Comparison of ENCODE assay signal across 12 cellular contexts in the genomic region with DNA sequence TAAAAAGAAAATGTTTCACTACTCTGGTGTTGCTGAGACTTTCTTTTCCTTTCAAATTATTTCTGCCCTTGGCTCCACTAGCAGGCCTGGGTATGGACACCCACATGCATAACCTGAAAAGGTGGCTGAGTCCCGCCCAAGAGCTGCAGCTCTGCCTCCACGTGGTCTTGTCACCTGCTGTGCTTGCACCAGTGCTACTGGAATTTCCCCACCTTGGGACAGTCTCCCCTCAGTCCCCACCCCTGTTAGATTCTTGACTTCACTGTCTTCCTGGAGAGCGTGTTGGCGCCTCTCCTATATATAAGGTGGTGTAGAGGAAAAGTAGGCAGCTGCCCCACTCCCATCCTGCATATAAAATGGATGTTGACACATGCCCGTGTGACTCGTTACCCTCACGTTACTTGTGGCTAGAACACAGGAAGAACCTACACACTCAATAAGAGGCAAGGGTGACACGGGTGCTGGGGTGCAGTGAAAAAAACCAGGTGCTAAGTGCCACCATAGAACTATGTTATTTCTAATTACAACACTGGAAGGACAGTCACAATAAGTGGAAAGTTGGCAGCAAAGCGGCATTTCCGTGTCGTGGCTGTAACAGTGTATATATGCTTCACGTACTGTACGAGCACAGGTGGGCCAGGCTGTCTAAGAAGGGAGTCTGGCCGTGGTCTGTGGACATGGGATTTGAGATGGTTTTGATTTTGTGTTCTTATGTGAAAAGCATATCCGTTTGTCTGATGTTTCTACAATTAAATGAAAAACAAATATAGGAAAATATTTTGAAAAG.
DNase-seq lines count a peak whose midpoint lies in the region; ATAC-seq, FAIRE-seq and TF ChIP-seq lines count a peak whose summit lies in the region.
"Had no signal": no experiment of that assay in that cellular context is flagged by ENCODE, and none has a peak within 500 bp of the region (broad histone marks: within the 10 kb centered on the region; RNA-seq: fewer than 3 reads in every experiment).

No MANE protein-coding gene starts in this region.

- dilution Hi-C loops in mammary epithelial cell (cut with HindIII; ENCODE audit: low sequenced_read_pairs), result no loop called here

- H3K27ac ChIP-seq in mammary epithelial cell (ENCODE audit: insufficient read depth, low read depth, low read length), result no peak overlapping the region
- H3K27ac ChIP-seq in breast epithelium, result no peak overlapping the region
- H3K27ac ChIP-seq in OCI-LY1 (ENCODE audit: low read depth, low read length, poor library complexity, severe bottlenecking), result no peak overlapping the region
- no peak overlapping the region for H3K27ac ChIP-seq in K562 (ENCODE audit: extremely low read depth, low read depth, low read length)
- H3K27ac ChIP-seq in brain microvascular endothelial cell, result no peak overlapping the region

- DNase-seq in mammary epithelial cell (peak; percentile 41), breast epithelium (ENCODE audit: low spot score in 2 of 2) (no peak), K562 (ENCODE audit: extremely low read depth in 1 of 4, low spot score in 3 of 4) (no peak), posterior cingulate gyrus (no peak), brain microvascular endothelial cell (no peak)
- DNase-seq in stimulated activated effector memory CD8-positive, alpha-beta T cell treated with anti-CD3 and anti-CD28 coated beads, Interleukin-12 subunit alpha, Interleukin-12 subunit beta, amount 100 ng/mL, for 72 hours (ENCODE audit: low spot score in 2 of 2), result no peak
- DNase-seq: BE2C, NCI-H2029 treated with DMSO at 0.1 percent for 48 hours had no signal

- in situ Hi-C loops in mammary epithelial cell (cut with MboI; ENCODE audit: low sequenced_read_pairs in 2 of 2) (no loop called here), K562 (cut with MboI) (no loop called here), brain microvascular endothelial cell (cut with HindIII; ENCODE audit: low pct_ligation_motif_present, low sequenced_read_pairs) (no loop called here)

- POLR2A ChIA-PET in K562 (lab: Yijun Ruan, JAX), result no interaction called here

- no peaks in the 10 kb centered on the region for H3K9me1 ChIP-seq in K562 (ENCODE audit: control insufficient read depth, insufficient read depth, low read length)

- H3K27ac Mint-ChIP-seq in stimulated activated effector memory CD8-positive, alpha-beta T cell treated with anti-CD3 and anti-CD28 coated beads, Interleukin-12 subunit alpha, Interleukin-12 subunit beta, amount 100 ng/mL, for 72 hours, result no peak overlapping the region

- CTCF ChIA-PET in mammary epithelial cell (lab: Charles Lee; ENCODE audit: low non-redundant PET) (no interaction called here), K562 (lab: Yijun Ruan, JAX; ENCODE audit: low intra/inter-chr PET ratio) (no interaction called here)

- H3K4me2 ChIP-seq in mammary epithelial cell (ENCODE audit: insufficient read depth, low read depth, low read length) (no peak overlapping the region), OCI-LY1 (ENCODE audit: low read length) (peak overlapping the region; percentile 24; the same call in 1 of the 2 replicates), K562 (ENCODE audit: insufficient read depth, low read length) (no peak overlapping the region)

- H3K9ac ChIP-seq in mammary epithelial cell (ENCODE audit: insufficient read depth, low read length) (no peak overlapping the region), OCI-LY1 (ENCODE audit: low read length) (no peak overlapping the region), K562 (ENCODE audit: insufficient read depth in 1 of 2, low read depth in 2 of 2, low read length in 2 of 2) (no peak overlapping the region)

- no peaks in the 10 kb centered on the region for H3K9me3 ChIP-seq in mammary epithelial cell (replicated peaks; ENCODE audit: insufficient read depth, low read length)
- no peaks in the 10 kb centered on the region for H3K9me3 ChIP-seq in breast epithelium
- no peaks in the 10 kb centered on the region for H3K9me3 ChIP-seq in OCI-LY1 (ENCODE audit: low read length)
- H3K9me3 ChIP-seq in K562 (replicated peaks; ENCODE audit: control insufficient read depth, insufficient read depth, low read depth, low read length), result no peaks in the 10 kb centered on the region
- H3K9me3 ChIP-seq: BE2C had no signal

- H3K9me3 Mint-ChIP-seq in stimulated activated effector memory CD8-positive, alpha-beta T cell treated with anti-CD3 and anti-CD28 coated beads, Interleukin-12 subunit alpha, Interleukin-12 subunit beta, amount 100 ng/mL, for 72 hours, result no peaks in the 10 kb centered on the region

- H3K4me1 ChIP-seq in mammary epithelial cell (ENCODE audit: insufficient read depth, low read length), result peaks cover 24% of the 10 kb centered on the region
- H3K4me1 ChIP-seq in breast epithelium, result no peaks in the 10 kb centered on the region
- peaks cover 6% of the 10 kb centered on the region for H3K4me1 ChIP-seq in OCI-LY1 (ENCODE audit: insufficient read depth, low read length, severe bottlenecking)
- peaks cover 0 to 10% of the 10 kb centered on the region in 2 experiments; a peak in 1 of 5 replicates for H3K4me1 ChIP-seq in K562 (replicated peaks in 1 of 2; ENCODE audit: control insufficient read depth in 2 of 2, insufficient read depth in 2 of 2, low read length in 2 of 2)
- H3K4me1 ChIP-seq: BE2C had no signal

- H3K36me3 Mint-ChIP-seq in stimulated activated effector memory CD8-positive, alpha-beta T cell treated with anti-CD3 and anti-CD28 coated beads, Interleukin-12 subunit alpha, Interleukin-12 subunit beta, amount 100 ng/mL, for 72 hours, result peaks cover 8% of the 10 kb centered on the region

- BruUV-seq in mammary epithelial cell (replicated peaks; lab: Mats Ljungman, UMichigan) (no TSS peak), K562 (replicated peaks; lab: Mats Ljungman, UMichigan) (no TSS peak)

- intact Hi-C loops in mammary epithelial cell (cut with micrococcal nuclease), result loop anchor here (10.0 kb wide), 1 partner anchor 62 kb away; no protein-coding TSS in a partner anchor
- intact Hi-C loops in breast epithelium (cut with DNase I; ENCODE audit: low total_unique reads), result loop anchor here (5.0 kb wide), 1 partner anchor 841 kb away; no protein-coding TSS in a partner anchor
- intact Hi-C loops in K562 (cut with micrococcal nuclease), result loop anchor here (5.0 kb wide), 1 partner anchor 74 kb away; no protein-coding TSS in a partner anchor
- intact Hi-C loops in posterior cingulate gyrus (cut with DNase I), result no loop called here

- no peak for TF ChIP-seq EP300 in K562 (IDR thresholded peaks at IDR 0.05; ENCODE audit: low read length)

- no peak for TF ChIP-seq POLR2A in breast epithelium (IDR thresholded peaks at IDR 0.05)
- no peak for TF ChIP-seq POLR2A in K562 (conservative IDR thresholded peaks at IDR 0.05)

- no peaks in the 10 kb centered on the region for H3K9me2 ChIP-seq in OCI-LY1 (ENCODE audit: low read depth, low read length)

- TF ChIP-seq CTCF in mammary epithelial cell (conservative IDR thresholded peaks at IDR 0.05 in 1 of 2, IDR thresholded peaks at IDR 0.05 in 1 of 2; ENCODE audit: extremely low read depth in 1 of 2, insufficient read depth in 1 of 2, low read depth in 1 of 2, low read length in 2 of 2) (no peak), breast epithelium (IDR thresholded peaks at IDR 0.05) (no peak), OCI-LY1 (IDR thresholded peaks at IDR 0.05; ENCODE audit: low read length) (no peak), K562 (IDR thresholded peaks at IDR 0.05 in 2 of 3, conservative IDR thresholded peaks at IDR 0.05 in 1 of 3; ENCODE audit: insufficient read depth in 2 of 3, low read depth in 1 of 3, low read length in 3 of 3) (no peak), brain microvascular endothelial cell (IDR thresholded peaks at IDR 0.05; ENCODE audit: low read depth, low read length, missing control alignments) (no peak)

- TF ChIP-seq RAD21 in K562 (CRISPR knock-in tag; conservative IDR thresholded peaks at IDR 0.05 in 1 of 2, IDR thresholded peaks at IDR 0.05 in 1 of 2), result no peak

- H3K27me3 ChIP-seq in mammary epithelial cell (ENCODE audit: insufficient read depth, low read length) (peaks cover 5% of the 10 kb centered on the region), breast epithelium (no peaks in the 10 kb centered on the region), OCI-LY1 (ENCODE audit: insufficient read depth, low read length) (no peaks in the 10 kb centered on the region; the same call in none of the 2 replicates), K562 (ENCODE audit: control insufficient read depth in 2 of 2, insufficient read depth in 2 of 2, low read length in 2 of 2) (peaks cover 44 to 55% of the 10 kb centered on the region in 2 experiments), brain microvascular endothelial cell (replicated peaks) (no peaks in the 10 kb centered on the region)
- H3K27me3 ChIP-seq: BE2C had no signal

- H3K4me3 Mint-ChIP-seq in stimulated activated effector memory CD8-positive, alpha-beta T cell treated with anti-CD3 and anti-CD28 coated beads, Interleukin-12 subunit alpha, Interleukin-12 subunit beta, amount 100 ng/mL, for 72 hours, result peak overlapping the region; percentile 20

- H3K4me3 ChIP-seq in mammary epithelial cell (replicated peaks in 1 of 3; ENCODE audit: insufficient read depth in 1 of 3, low read depth in 2 of 3, low read length in 3 of 3) (no peak overlapping the region), breast epithelium (no peak overlapping the region), OCI-LY1 (ENCODE audit: low read depth, low read length, poor library complexity, severe bottlenecking) (no peak overlapping the region), K562 (no peak overlapping the region), brain microvascular endothelial cell (ENCODE audit: low read depth, low read length) (no peak overlapping the region)

- H3K36me3 ChIP-seq in mammary epithelial cell (ENCODE audit: insufficient read depth, low read length) (no peaks in the 10 kb centered on the region), breast epithelium (no peaks in the 10 kb centered on the region), OCI-LY1 (ENCODE audit: insufficient read depth, low read length) (no peaks in the 10 kb centered on the region), K562 (ENCODE audit: control insufficient read depth, insufficient read depth, low read length) (no peaks in the 10 kb centered on the region), brain microvascular endothelial cell (replicated peaks) (peaks cover 13% of the 10 kb centered on the region)
- H3K36me3 ChIP-seq: BE2C had no signal

- ATAC-seq in K562 (no peak), HG03097 (IDR thresholded peaks at IDR 0.05; ENCODE audit: low FRiP score, unreplicated experiment) (no peak)
- peak; percentile 57 for ATAC-seq in stimulated activated effector memory CD8-positive, alpha-beta T cell treated with anti-CD3 and anti-CD28 coated beads, Interleukin-12 subunit alpha, Interleukin-12 subunit beta, amount 100 ng/mL, for 72 hours
- ATAC-seq: sciatic nerve had no signal

- H2AFZ ChIP-seq in mammary epithelial cell (ENCODE audit: low read depth, low read length) (no peak overlapping the region), OCI-LY1 (ENCODE audit: low read length) (no peak overlapping the region), K562 (ENCODE audit: low read depth, low read length) (no peak overlapping the region)

- H4K20me1 ChIP-seq in mammary epithelial cell (ENCODE audit: insufficient read depth, low read length) (peaks cover 8% of the 10 kb centered on the region), OCI-LY1 (ENCODE audit: insufficient read depth, low read length) (no peaks in the 10 kb centered on the region), K562 (replicated peaks; ENCODE audit: control insufficient read depth, insufficient read depth, low read length) (peaks cover 11% of the 10 kb centered on the region)

- no peaks in the 10 kb centered on the region for H3F3A ChIP-seq in OCI-LY1 (ENCODE audit: insufficient read depth, low read length)

- H3K4me1 Mint-ChIP-seq in stimulated activated effector memory CD8-positive, alpha-beta T cell treated with anti-CD3 and anti-CD28 coated beads, Interleukin-12 subunit alpha, Interleukin-12 subunit beta, amount 100 ng/mL, for 72 hours, result peaks cover 54% of the 10 kb centered on the region

- no peak for FAIRE-seq in K562 (lab: Jason Lieb, UNC)
- FAIRE-seq: islet of Langerhans had no signal

- H3K79me2 ChIP-seq in mammary epithelial cell (ENCODE audit: insufficient read depth, low read length), result no peaks in the 10 kb centered on the region
- H3K79me2 ChIP-seq in OCI-LY1 (ENCODE audit: insufficient read depth, low read length), result no peaks in the 10 kb centered on the region
- H3K79me2 ChIP-seq in K562 (ENCODE audit: control insufficient read depth, insufficient read depth, low read length), result no peaks in the 10 kb centered on the region

- 58% methylated on average over 14 of the region's 15 CpGs for WGBS in mammary epithelial cell (ENCODE audit: low coverage, missing lambda C conversion rate)
- WGBS in K562 (ENCODE audit: insufficient coverage, low coverage, missing lambda C conversion rate), result 2% methylated on average over 15 of the region's 15 CpGs
